17 cellular contexts compared by ENCODE assay signal in the genomic region with DNA sequence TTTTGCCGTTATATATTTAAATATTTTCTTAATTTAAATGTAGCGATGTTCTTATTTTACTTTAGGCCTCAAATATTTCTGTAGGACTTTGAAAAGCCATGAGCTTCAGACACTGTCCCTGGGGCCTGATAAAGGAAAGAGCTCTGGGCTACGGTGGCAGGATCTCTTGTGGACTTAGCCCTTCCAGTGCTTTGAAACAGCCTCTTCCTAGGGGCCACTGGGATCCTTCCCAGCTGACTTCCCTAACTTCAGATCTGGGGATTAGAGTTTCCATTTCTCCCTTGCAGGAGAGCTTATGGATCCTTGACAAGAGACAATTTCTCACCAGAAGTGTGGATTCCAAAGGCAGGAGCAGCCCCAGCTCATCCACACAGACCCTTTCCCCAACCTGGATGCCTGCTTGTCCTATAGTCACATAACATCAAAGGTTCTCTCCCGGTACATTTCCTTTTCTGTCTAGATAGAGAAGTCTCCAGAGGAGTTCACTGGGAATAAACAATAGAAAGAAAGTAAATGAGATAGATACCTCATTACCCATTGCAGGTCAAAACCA.
A peak's percentile ranks its signal among the peaks of the same experiment; 100 is the strongest.
DNase-seq lines count a peak whose midpoint lies in the region; ATAC-seq and TF ChIP-seq lines count a peak whose summit lies in the region.
"Had no signal": no experiment of that assay in that cellular context is flagged by ENCODE, and none has a peak within 500 bp of the region (broad histone marks: within the 10 kb centered on the region; RNA-seq: fewer than 3 reads in every experiment).

No MANE protein-coding gene starts in this region.

- H2AFZ ChIP-seq in GM23338 (no peak overlapping the region), smooth muscle cell (ENCODE audit: low read depth) (no peak overlapping the region), PC-9 (no peak overlapping the region)
- H2AFZ ChIP-seq: GM23248 had no signal

- H3K9me3 ChIP-seq in smooth muscle cell (replicated peaks; ENCODE audit: low read depth) = no peaks in the 10 kb centered on the region
- H3K9me3 ChIP-seq in PC-9 (ENCODE audit: insufficient read depth, low read depth) = no peaks in the 10 kb centered on the region
- H3K9me3 ChIP-seq: BE2C had no signal

- CTCF ChIA-PET in PC-9 (lab: Charles Lee) = no interaction called here

- H3K27me3 Mint-ChIP-seq in GM23338 (ENCODE audit: insufficient read depth, low read depth, poor library complexity) (no peaks in the 10 kb centered on the region), endothelial cell (ENCODE audit: unreplicated experiment) (no peaks in the 10 kb centered on the region)
- H3K27me3 Mint-ChIP-seq: CD4-positive, CD25-positive, alpha-beta regulatory T cell had no signal

- H3K27ac ChIP-seq in GM23338 (ENCODE audit: low read depth) (no peak overlapping the region), smooth muscle cell (ENCODE audit: low read depth) (peak overlapping the region; percentile 12), PC-9 (no peak overlapping the region)
- H3K27ac ChIP-seq: GM23248, HL-60 had no signal

- H3K4me1 Mint-ChIP-seq in GM23338 = peaks cover 5% of the 10 kb centered on the region
- H3K4me1 Mint-ChIP-seq in endothelial cell (ENCODE audit: unreplicated experiment) = peaks cover 20% of the 10 kb centered on the region
- H3K4me1 Mint-ChIP-seq: CD8-positive, alpha-beta memory T cell had no signal

- no peak for DNase-seq in GM23338 (ENCODE audit: low spot score)
- peak; percentile 56 for DNase-seq in NCI-H82 (lab: John Stamatoyannopoulos, UW)
- no peak for DNase-seq in endothelial cell (ENCODE audit: low spot score)
- DNase-seq in smooth muscle cell (lab: John Stamatoyannopoulos, UW; ENCODE audit: unreplicated experiment) = no peak
- no peak for DNase-seq in NCI-H774 (lab: John Stamatoyannopoulos, UW)
- DNase-seq in PC-9 = no peak
- DNase-seq: ACHN; BE2C; C1 segment of cervical spinal cord; CD4-positive, CD25-positive, alpha-beta regulatory T cell; CD8-positive, alpha-beta memory T cell; COR-L47; GM23248; HCEC 1CT; IMR-90 had no signal

- H3K4me1 ChIP-seq in GM23338 (ENCODE audit: insufficient read depth) = no peaks in the 10 kb centered on the region
- peaks cover 11% of the 10 kb centered on the region for H3K4me1 ChIP-seq in smooth muscle cell (ENCODE audit: low read depth)
- H3K4me1 ChIP-seq in PC-9 (replicated peaks; ENCODE audit: insufficient read depth) = peaks cover 4% of the 10 kb centered on the region; the same call in 1 of the 2 replicates
- H3K4me1 ChIP-seq: BE2C had no signal

- H3K4me3 ChIP-seq in GM23338 (no peak overlapping the region), smooth muscle cell (no peak overlapping the region), PC-9 (no peak overlapping the region)
- H3K4me3 ChIP-seq: GM23248 had no signal

- BruUV-seq in PC-9 (replicated peaks; lab: Mats Ljungman, UMichigan) = no TSS peak

- H3K9me2 ChIP-seq in GM23338 (ENCODE audit: insufficient read depth) (no peaks in the 10 kb centered on the region), PC-9 (ENCODE audit: insufficient read depth) (no peaks in the 10 kb centered on the region)

- no peak overlapping the region for H3K9ac ChIP-seq in smooth muscle cell (ENCODE audit: low read depth)
- H3K9ac ChIP-seq: GM23248 had no signal

- POLR2A ChIA-PET in PC-9 (lab: Charles Lee; ENCODE audit: unreplicated experiment) = no interaction called here

- no peaks in the 10 kb centered on the region for H3K36me3 Mint-ChIP-seq in GM23338 (ENCODE audit: low read depth)
- H3K36me3 Mint-ChIP-seq in endothelial cell (ENCODE audit: low read depth, unreplicated experiment) = no peaks in the 10 kb centered on the region
- H3K36me3 Mint-ChIP-seq: CD4-positive, CD25-positive, alpha-beta regulatory T cell; CD8-positive, alpha-beta memory T cell had no signal

- H3K27ac Mint-ChIP-seq in GM23338 = no peak overlapping the region
- peak overlapping the region; percentile 68 for H3K27ac Mint-ChIP-seq in endothelial cell (ENCODE audit: unreplicated experiment)
- H3K27ac Mint-ChIP-seq: CD4-positive, CD25-positive, alpha-beta regulatory T cell; CD8-positive, alpha-beta memory T cell had no signal

- ATAC-seq in GM23338 (peak; percentile 33; the same call in 2 of the 3 replicates), HG02870 (IDR thresholded peaks at IDR 0.05; ENCODE audit: unreplicated experiment) (no peak)

- H3K4me2 ChIP-seq in GM23338 (no peak overlapping the region), smooth muscle cell (peak overlapping the region; percentile 41), PC-9 (no peak overlapping the region)

- H3K9me3 Mint-ChIP-seq in GM23338 = no peaks in the 10 kb centered on the region
- no peaks in the 10 kb centered on the region for H3K9me3 Mint-ChIP-seq in endothelial cell (ENCODE audit: unreplicated experiment)

- 74% methylated on average over 4 of the region's 4 CpGs for WGBS in smooth muscle cell (ENCODE audit: low lambda C conversion rate)

- no peaks in the 10 kb centered on the region for H3K27me3 ChIP-seq in GM23338 (ENCODE audit: insufficient read depth)
- peaks cover 7% of the 10 kb centered on the region for H3K27me3 ChIP-seq in smooth muscle cell (ENCODE audit: low read depth)
- no peaks in the 10 kb centered on the region for H3K27me3 ChIP-seq in PC-9 (ENCODE audit: insufficient read depth, low read depth)

- H3F3A ChIP-seq in GM23338 (replicated peaks; ENCODE audit: low read depth) (no peaks in the 10 kb centered on the region), smooth muscle cell (ENCODE audit: low read depth) (no peaks in the 10 kb centered on the region), PC-9 (ENCODE audit: insufficient read depth, low read depth) (no peaks in the 10 kb centered on the region)

- intact Hi-C loops in PC-9 (cut with micrococcal nuclease; ENCODE audit: unreplicated experiment) = no loop called here

- H3K4me3 Mint-ChIP-seq in GM23338 = no peak overlapping the region
- no peak overlapping the region for H3K4me3 Mint-ChIP-seq in endothelial cell (ENCODE audit: unreplicated experiment)
- H3K4me3 Mint-ChIP-seq: CD4-positive, CD25-positive, alpha-beta regulatory T cell; CD8-positive, alpha-beta memory T cell had no signal

- TF ChIP-seq CTCF in GM23338 (conservative IDR thresholded peaks at IDR 0.05; ENCODE audit: low read depth in 2 of 2) (no peak), endothelial cell (IDR thresholded peaks at IDR 0.05; ENCODE audit: unreplicated experiment) (no peak), smooth muscle cell (IDR thresholded peaks at IDR 0.05; ENCODE audit: borderline replicate concordance, insufficient read depth, poor library complexity, severe bottlenecking) (no peak), PC-9 (conservative IDR thresholded peaks at IDR 0.05) (no peak)

- H3K36me3 ChIP-seq in GM23338 (ENCODE audit: insufficient read depth) = no peaks in the 10 kb centered on the region
- H3K36me3 ChIP-seq in smooth muscle cell (ENCODE audit: low read depth) = no peaks in the 10 kb centered on the region
- H3K36me3 ChIP-seq in PC-9 (ENCODE audit: low read depth) = no peaks in the 10 kb centered on the region
- H3K36me3 ChIP-seq: BE2C had no signal

- no peaks in the 10 kb centered on the region for H3K79me2 ChIP-seq in GM23338 (replicated peaks; ENCODE audit: insufficient read depth)
- H3K79me2 ChIP-seq in smooth muscle cell (ENCODE audit: low read depth) = no peaks in the 10 kb centered on the region
- no peaks in the 10 kb centered on the region for H3K79me2 ChIP-seq in PC-9 (ENCODE audit: low read depth)

- H4K20me1 ChIP-seq in GM23338 (replicated peaks; ENCODE audit: insufficient read depth) (no peaks in the 10 kb centered on the region), smooth muscle cell (ENCODE audit: low read depth) (no peaks in the 10 kb centered on the region), PC-9 (ENCODE audit: insufficient read depth) (no peaks in the 10 kb centered on the region)

TF ChIP-seq in GM23338, 12 proteins besides CTCF, POLR2A, EP300 and RAD21 (continues in another document):
- no peak for TF ChIP-seq EZH2phosphoT487 (IDR thresholded peaks at IDR 0.05; ENCODE audit: unreplicated experiment)
- TF ChIP-seq JUNB (IDR thresholded peaks at IDR 0.05; ENCODE audit: unreplicated experiment) = no peak
- no peak for TF ChIP-seq STAT1 (IDR thresholded peaks at IDR 0.05; ENCODE audit: unreplicated experiment)
- no peak for TF ChIP-seq CREB1 (CRISPR knock-in tag; IDR thresholded peaks at IDR 0.05; ENCODE audit: low read depth)
- no peak for TF ChIP-seq EZH2 (IDR thresholded peaks at IDR 0.05; ENCODE audit: low read depth, unreplicated experiment)
- TF ChIP-seq, protein P1, sequence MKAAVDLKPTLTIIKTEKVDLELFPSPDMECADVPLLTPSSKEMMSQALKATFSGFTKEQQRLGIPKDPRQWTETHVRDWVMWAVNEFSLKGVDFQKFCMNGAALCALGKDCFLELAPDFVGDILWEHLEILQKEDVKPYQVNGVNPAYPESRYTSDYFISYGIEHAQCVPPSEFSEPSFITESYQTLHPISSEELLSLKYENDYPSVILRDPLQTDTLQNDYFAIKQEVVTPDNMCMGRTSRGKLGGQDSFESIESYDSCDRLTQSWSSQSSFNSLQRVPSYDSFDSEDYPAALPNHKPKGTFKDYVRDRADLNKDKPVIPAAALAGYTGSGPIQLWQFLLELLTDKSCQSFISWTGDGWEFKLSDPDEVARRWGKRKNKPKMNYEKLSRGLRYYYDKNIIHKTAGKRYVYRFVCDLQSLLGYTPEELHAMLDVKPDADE (IDR thresholded peaks at IDR 0.05) = no peak
- TF ChIP-seq ZNF114 (CRISPR knock-in tag; IDR thresholded peaks at IDR 0.05) = no peak
